ENCODE assay signal across 8 cellular contexts in the genomic region with DNA sequence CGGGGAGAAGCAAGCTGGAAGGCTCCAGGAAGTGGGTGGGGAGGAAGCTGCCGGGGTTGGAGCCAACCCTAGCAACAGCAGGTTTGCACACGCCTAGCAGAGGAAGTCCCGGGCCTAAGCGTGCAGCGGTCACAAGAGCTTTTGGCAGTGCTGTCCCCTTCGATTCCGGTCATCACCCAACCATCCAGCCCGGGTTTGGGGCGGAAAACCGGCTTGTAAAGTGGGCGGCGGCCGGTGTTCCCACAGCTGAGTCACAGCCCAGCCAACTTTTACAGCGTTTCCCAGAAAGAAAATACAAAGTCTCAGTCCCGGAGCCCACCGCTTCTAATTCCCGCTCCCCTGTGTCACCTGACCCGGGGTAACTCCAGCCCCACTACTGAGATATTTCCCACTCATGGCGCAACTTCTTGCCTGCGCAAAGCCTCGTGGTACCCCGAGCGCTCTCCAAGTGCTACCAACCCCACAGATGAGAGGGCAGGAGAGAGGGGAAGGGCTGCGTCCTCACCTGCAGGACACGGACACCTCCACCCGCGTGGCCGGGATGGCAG. TPM values are rescaled to one million over a fixed set of nuclear protein-coding genes. Genes with fewer than 3 reads are reported as not detected.
DNase-seq lines count a peak whose midpoint lies in the region; ATAC-seq, FAIRE-seq and TF ChIP-seq lines count a peak whose summit lies in the region.

No MANE protein-coding gene starts in this region.

- peak overlapping the region; percentile 92 for H3K4me2 ChIP-seq in GM12878 (ENCODE audit: control insufficient read depth, insufficient read depth)

- POLR2A ChIA-PET in GM12878 (lab: Charles Lee): interaction anchor here (0.6 to 5.0 kb wide), 14 partner anchors 10 to 554 kb away, joined by 3 to 36 read pairs (median 4); no protein-coding TSS in a partner anchor

- in situ Hi-C loops in GM12878 (cut with MboI): loop anchor here (5.0 to 25.0 kb wide), 3 partner anchors 218 to 770 kb away; no protein-coding TSS in a partner anchor

- H3K79me2 ChIP-seq in GM12878 (ENCODE audit: control insufficient read depth, insufficient read depth, low read length): peaks cover 52% of the 10 kb centered on the region

- H3K9ac ChIP-seq in GM12878 (ENCODE audit: control insufficient read depth, insufficient read depth, low read length) (peak overlapping the region; percentile 93), iPS-15b (ENCODE audit: low read depth, low read length) (peak overlapping the region; percentile 76)

- peaks cover 0 to 2% (median 0%) of the 10 kb centered on the region in 7 donors for H3K9me3 Mint-ChIP-seq in CD14-positive monocyte

- H3K9me3 ChIP-seq in T-helper 17 cell (ENCODE audit: control insufficient read depth, low read length, poor library complexity, severe bottlenecking): no peaks in the 10 kb centered on the region
- H3K9me3 ChIP-seq in GM12878 (replicated peaks; ENCODE audit: control insufficient read depth, insufficient read depth, low read length): no peaks in the 10 kb centered on the region
- H3K9me3 ChIP-seq in iPS-15b (ENCODE audit: control insufficient read depth, insufficient read depth, low read length): no peaks in the 10 kb centered on the region

- H3K36me3 ChIP-seq in GM12878 (ENCODE audit: control insufficient read depth in 2 of 2, insufficient read depth in 2 of 2, low read length in 1 of 2) (no peaks in the 10 kb centered on the region), iPS-15b (ENCODE audit: control insufficient read depth, insufficient read depth, low read length) (no peaks in the 10 kb centered on the region)

- DNase-seq in CD14-positive monocyte (ENCODE audit: low spot score): peak; percentile 85
- peak; percentile 7 to 21 (median 16) for DNase-seq in T-helper 17 cell
- peak; percentile 65 for DNase-seq in GM12878 (ENCODE audit: low read depth, low spot score)
- peak; percentile 87 for DNase-seq in sciatic nerve (ENCODE audit: low spot score)
- DNase-seq in H4 (ENCODE audit: low spot score): no peak

- peak; percentile 83 for FAIRE-seq in GM12878 (lab: Jason Lieb, UNC)

- H3K4me3 Mint-ChIP-seq in CD14-positive monocyte (peak overlapping the region; percentile 97 to 98), T-helper 17 cell (peak overlapping the region; percentile 91)

- WGBS in GM12878 (ENCODE audit: insufficient coverage, insufficient replicate concordance, low lambda C conversion rate, missing lambda C conversion rate): 2% methylated on average over 29 of the region's 29 CpGs

- H3K27ac ChIP-seq in GM12878 (ENCODE audit: control insufficient read depth, insufficient read depth): peak overlapping the region; percentile 95

- 0 out of 2 replicates have a peak, but pooled peaks have one; percentile 3 for TF ChIP-seq RAD21 in GM12878 (IDR thresholded peaks at IDR 0.05; ENCODE audit: insufficient read depth, low read depth, low read length)

- peak overlapping the region; percentile 82 for H3K4me3 ChIP-seq in GM12878
- peak overlapping the region; percentile 94 for H3K4me3 ChIP-seq in iPS-15b (ENCODE audit: low read depth, low read length)

- H3K4me1 Mint-ChIP-seq in CD14-positive monocyte: peaks cover 45% of the 10 kb centered on the region
- peaks cover 26% of the 10 kb centered on the region for H3K4me1 Mint-ChIP-seq in T-helper 17 cell

- peak; percentile 70 for TF ChIP-seq POLR2A in GM12878 (IDR thresholded peaks at IDR 0.05; ENCODE audit: low read depth, low read length)

- intact Hi-C loops in CD14-positive monocyte (cut with micrococcal nuclease) (loop anchor here in 1 of 2 donors (5.0 to 10.0 kb wide), 2 partner anchors 330 to 588 kb away; a partner anchor contains a TSS), GM12878 (cut with micrococcal nuclease; ENCODE audit: unreplicated experiment) (loop anchor here (2.0 to 10.0 kb wide), 7 partner anchors 26 to 710 kb away; a partner anchor contains a TSS), sciatic nerve (cut with DNase I) (no loop called here)

- RAD21 ChIA-PET in GM12878 (lab: Charles Lee; ENCODE audit: unreplicated experiment): interaction anchor here (0.7 to 13.3 kb wide), 20 partner anchors 10 to 554 kb away, joined by 3 to 170 read pairs (median 6); no protein-coding TSS in a partner anchor

- no TSS peak for BruUV-seq in GM12878 (replicated peaks; lab: Mats Ljungman, UMichigan)

- H3K27me3 Mint-ChIP-seq in CD14-positive monocyte (ENCODE audit: low read depth in 3 of 3) (peaks cover 0 to 2% (median 2%) of the 10 kb centered on the region in 3 donors), T-helper 17 cell (peaks cover 12% of the 10 kb centered on the region)

- H2AFZ ChIP-seq in GM12878 (ENCODE audit: control insufficient read depth, low read depth, low read length): peak overlapping the region; percentile 94

- no peaks in the 10 kb centered on the region; the same call in none of the 2 replicates for H3K4me1 ChIP-seq in GM12878 (ENCODE audit: control insufficient read depth, insufficient read depth, low read length)
- H3K4me1 ChIP-seq in iPS-15b (ENCODE audit: control insufficient read depth, insufficient read depth, low read length): peaks cover 4% of the 10 kb centered on the region

- no peak for TF ChIP-seq CTCF in CD14-positive monocyte (IDR thresholded peaks at IDR 0.05)
- TF ChIP-seq CTCF in GM12878 (IDR thresholded peaks at IDR 0.05 in 2 of 3, conservative IDR thresholded peaks at IDR 0.05 in 1 of 3; ENCODE audit: control insufficient read depth in 2 of 3, extremely low read depth in 1 of 3, insufficient read depth in 1 of 3, low read depth in 3 of 3, low read length in 3 of 3): no peak

- H3K27me3 ChIP-seq in GM12878 (replicated peaks in 1 of 2; ENCODE audit: control insufficient read depth in 2 of 2, insufficient read depth in 2 of 2, low read length in 1 of 2) (no peaks in the 10 kb centered on the region), iPS-15b (ENCODE audit: control insufficient read depth, insufficient read depth, low read length) (peaks cover 4% of the 10 kb centered on the region)

- H3K36me3 Mint-ChIP-seq in CD14-positive monocyte: peaks cover 3 to 5% of the 10 kb centered on the region in 2 donors
- H3K36me3 Mint-ChIP-seq in T-helper 17 cell (ENCODE audit: low read depth): no peaks in the 10 kb centered on the region

- no peaks in the 10 kb centered on the region for H4K20me1 ChIP-seq in GM12878 (ENCODE audit: control insufficient read depth, insufficient read depth)

- SMC1A ChIA-PET in GM12878 (lab: Charles Lee; ENCODE audit: uncharacterized antibody, unreplicated experiment): interaction anchor here (0.7 to 6.7 kb wide), 24 partner anchors 8 to 577 kb away, joined by 3 to 66 read pairs (median 5); no protein-coding TSS in a partner anchor

- ATAC-seq in GM19438 (IDR thresholded peaks at IDR 0.05; ENCODE audit: low read depth, unreplicated experiment) (peak; percentile 64), HG03457 (IDR thresholded peaks at IDR 0.05; ENCODE audit: unreplicated experiment) (peak; percentile 54), T-helper 17 cell (peak; percentile 66), GM12878 (peak; percentile 73), sciatic nerve (peak; percentile 90)

- CTCF ChIA-PET in GM12878 (lab: Yijun Ruan, JAX): interaction anchor here (0.6 to 8.2 kb wide), 15 partner anchors 9 to 239 kb away, joined by 3 to 68 read pairs (median 9); no protein-coding TSS in a partner anchor

- peak in 1 of 2 experiments; percentile 51; a peak in 1 of 4 replicates for TF ChIP-seq EP300 in GM12878 (IDR thresholded peaks at IDR 0.05; ENCODE audit: borderline replicate concordance in 1 of 2, control insufficient read depth in 1 of 2, low read depth in 2 of 2, low read length in 2 of 2)

- H3K27ac Mint-ChIP-seq in CD14-positive monocyte (peak overlapping the region; percentile 97 to 99 (median 98)), T-helper 17 cell (peak overlapping the region; percentile 61)

TF ChIP-seq in GM12878, 131 proteins besides CTCF, POLR2A, EP300 and RAD21 (continues in another document):
- TF ChIP-seq HDAC2 (IDR thresholded peaks at IDR 0.05): no peak
- no peak for TF ChIP-seq NFIC (IDR thresholded peaks at IDR 0.05; ENCODE audit: low read depth, low read length)
- no peak; the same call in 1 of the 2 replicates for TF ChIP-seq ZNF207 (IDR thresholded peaks at IDR 0.05; ENCODE audit: borderline replicate concordance)
- TF ChIP-seq BACH1 (IDR thresholded peaks at IDR 0.05; ENCODE audit: borderline replicate concordance): no peak
- peak; percentile 76 for TF ChIP-seq GABPA (IDR thresholded peaks at IDR 0.05; ENCODE audit: low read depth)
- TF ChIP-seq, protein P1, sequence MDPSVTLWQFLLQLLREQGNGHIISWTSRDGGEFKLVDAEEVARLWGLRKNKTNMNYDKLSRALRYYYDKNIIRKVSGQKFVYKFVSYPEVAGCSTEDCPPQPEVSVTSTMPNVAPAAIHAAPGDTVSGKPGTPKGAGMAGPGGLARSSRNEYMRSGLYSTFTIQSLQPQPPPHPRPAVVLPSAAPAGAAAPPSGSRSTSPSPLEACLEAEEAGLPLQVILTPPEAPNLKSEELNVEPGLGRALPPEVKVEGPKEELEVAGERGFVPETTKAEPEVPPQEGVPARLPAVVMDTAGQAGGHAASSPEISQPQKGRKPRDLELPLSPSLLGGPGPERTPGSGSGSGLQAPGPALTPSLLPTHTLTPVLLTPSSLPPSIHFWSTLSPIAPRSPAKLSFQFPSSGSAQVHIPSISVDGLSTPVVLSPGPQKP (IDR thresholded peaks at IDR 0.05; ENCODE audit: low read depth, low read length): 0 out of 2 replicates have a peak, but pooled peaks have one; percentile 36
- peak; percentile 7; the same call in 1 of the 2 replicates for TF ChIP-seq SMC3 (IDR thresholded peaks at IDR 0.05; ENCODE audit: borderline replicate concordance, low read length)

RNA-seq across cellular contexts. Expression of a gene that starts 0.4 kb away (rescaled TPM):
- polyA plus RNA-seq in CD14-positive monocyte: 10 to 100 TPM; 15.2 to 22.5 TPM
- 1 to 10 TPM; 4.8 to 5.9 TPM for total RNA-seq in T-helper 17 cell
- total RNA-seq in GM12878 (2013; cell fraction: nucleolus; rRNA removed): 85.5 and 97.5 TPM in 2 replicates
- 15.5 and 20.2 TPM in 2 replicates for total RNA-seq in GM12878 (2014; rRNA removed)
- total RNA-seq in GM12878 (2014; rRNA removed; fragmentation: Illumina TruSeq; extraction: Trizol): 21.5 and 22.1 TPM in 2 replicates
- 17.0 and 18.8 TPM in 2 replicates for total RNA-seq in GM12878 (2021)
- 4.8 TPM for polyA plus RNA-seq in GM12878 (2011; ENCODE audit: low read depth)
- 38.4 and 54.0 TPM in 2 replicates for polyA plus RNA-seq in GM12878 (2011; rRNA removed)
- polyA plus RNA-seq in GM12878 (2011; cell fraction: cytosol; rRNA removed): 11.8 and 12.8 TPM in 2 replicates
- 46.7 and 48.9 TPM in 2 replicates for polyA plus RNA-seq in GM12878 (2011; cell fraction: nucleus; rRNA removed)
- 8.3 and 9.2 TPM in 2 replicates for polyA plus RNA-seq in GM12878 (2012)
- 15.3 and 20.8 TPM in 2 replicates for polyA plus RNA-seq in GM12878 (2014; fragmentation: Illumina TruSeq; extraction: Trizol)
- 10 to 100 TPM; 13.0 to 24.2 TPM for polyA plus RNA-seq in GM12878 (2014; fragmentation: Nextera tagmentation; extraction: Ambion mirVana)
- 9.9 and 11.3 TPM in 2 replicates for polyA plus RNA-seq in GM12878 (2014; rRNA removed)
- polyA plus RNA-seq in GM12878 (2016; fragmentation: Nextera tagmentation; extraction: Ambion mirVana): 10 to 100 TPM; 19.1 to 21.1 TPM
- polyA minus RNA-seq in GM12878 (2011; rRNA and poly(A)+ RNA removed): 29.6 and 35.5 TPM in 2 replicates
- polyA minus RNA-seq in GM12878 (2011; cell fraction: cytosol; rRNA and poly(A)+ RNA removed): 10.4 and 13.0 TPM in 2 replicates
- 55.9 and 96.4 TPM in 2 replicates for polyA minus RNA-seq in GM12878 (2011; cell fraction: nucleus; rRNA and poly(A)+ RNA removed)
- 26.6 TPM for total RNA-seq in sciatic nerve
- 0.48 and 0.62 TPM in 2 replicates for total RNA-seq in H4 (2014; rRNA removed; shearing (Covaris generic))
